In the genomic region with DNA sequence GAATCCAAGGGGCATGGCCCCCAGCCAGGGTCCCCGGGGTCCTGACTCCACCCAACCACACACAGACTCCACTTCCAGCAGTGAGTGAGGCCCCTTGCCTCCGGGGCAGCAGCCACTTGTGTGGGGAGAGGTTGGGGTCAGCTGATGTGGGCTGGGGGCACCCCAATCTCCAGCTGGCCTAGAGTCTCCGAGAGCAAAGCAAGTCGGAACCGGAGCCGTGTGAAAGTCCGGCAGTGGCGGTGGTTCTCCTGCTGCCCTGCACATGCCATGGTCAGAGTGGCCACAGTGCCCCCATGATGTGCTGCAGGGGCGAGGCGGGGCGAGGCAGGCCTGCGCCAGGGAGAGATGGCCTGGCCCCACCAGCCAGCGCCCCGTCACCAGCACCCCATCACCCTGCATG, we compare ENCODE assay signal across 29 cellular contexts.
"Had no signal": no experiment of that assay in that cellular context is flagged by ENCODE, and none has a peak within 500 bp of the region (broad histone marks: within the 10 kb centered on the region; RNA-seq: fewer than 3 reads in every experiment).

No MANE protein-coding gene starts in this region.

- H3K27ac ChIP-seq: colonic mucosa, gastrocnemius medialis, pancreas, prostate gland, sigmoid colon, testis, transverse colon, vagina had no signal

- H3K4me3 ChIP-seq: colonic mucosa, gastrocnemius medialis, mucosa of descending colon, pancreas, prostate gland, sigmoid colon, testis, transverse colon, vagina had no signal

- H3K36me3 Mint-ChIP-seq: activated naive CD4-positive, alpha-beta T cell treated with anti-CD3 and anti-CD28 coated beads, Interleukin-2, amount 50 U/mL, for 72 hours; immature natural killer cell; memory B cell; natural killer cell treated with Interleukin-12 subunit alpha and Interleukin-12 subunit beta and Interleukin-15 and Interleukin-18, amount 100 ng/mL, for 72 hours had no signal

- H3K4me1 ChIP-seq: colonic mucosa, pancreas, prostate gland, sigmoid colon, testis, transverse colon had no signal

- H3K27me3 ChIP-seq: colonic mucosa, gastrocnemius medialis, pancreas, sigmoid colon, testis, transverse colon, vagina had no signal

- H3K36me3 ChIP-seq: colonic mucosa, gastrocnemius medialis, pancreas, prostate gland, sigmoid colon, transverse colon, vagina had no signal

- H3K4me3 Mint-ChIP-seq: activated B cell treated with CpG ODN at 0.5 μM for 24 hours; activated CD4-positive, alpha-beta T cell treated with anti-CD3 and anti-CD28 coated beads for 36 hours; activated T-cell treated with anti-CD3 and anti-CD28 coated beads, Interleukin-2, amount 50 U/mL, for 72 hours; immature natural killer cell; memory B cell; natural killer cell treated with Interleukin-12 subunit alpha and Interleukin-12 subunit beta and Interleukin-15 and Interleukin-18, amount 100 ng/mL, for 72 hours; T-helper 2 cell treated with Interferon-gamma antibody and Interleukin-4, amounts not matched to agents 5 μg/mL and 100 μg/mL, for 36 hours had no signal

- H3K9me3 ChIP-seq: colonic mucosa, gastrocnemius medialis, mucosa of descending colon, pancreas, prostate gland, sigmoid colon, testis, transverse colon, vagina had no signal

- DNase-seq: activated B cell treated with CpG ODN at 0.5 μM for 24 hours; activated CD4-positive, alpha-beta T cell treated with anti-CD3 and anti-CD28 coated beads for 36 hours; activated CD4-positive, alpha-beta T cell treated with anti-CD3 and anti-CD28 coated beads, Interleukin-2, amount 50 U/mL, for 4 hours; activated naive CD4-positive, alpha-beta T cell; activated T-cell treated with anti-CD3 and anti-CD28 coated beads for 4 hours; activated T-cell treated with anti-CD3 and anti-CD28 coated beads, Interleukin-2, amount 50 U/mL, for 72 hours; cerebellar nuclear complex; colonic mucosa; effector CD8-positive, alpha-beta T cell; gastrocnemius medialis; hippocampal formation; immature natural killer cell; retina; sigmoid colon; small intestine; stimulated activated CD4-positive, alpha-beta T cell treated with anti-CD3 and anti-CD28 coated beads, Interleukin-4, amount 100 ng/mL, for 4 hours; stimulated activated CD8-positive, alpha-beta memory T cell treated with anti-CD3 and anti-CD28 coated beads, Interleukin-4, amount 100 ng/mL, for 48 hours; stimulated activated naive CD4-positive, alpha-beta T cell; T-helper 1 cell; transverse colon had no signal

- H3K4me1 Mint-ChIP-seq: activated B cell treated with CpG ODN at 0.5 μM for 24 hours; activated CD4-positive, alpha-beta T cell treated with anti-CD3 and anti-CD28 coated beads for 36 hours; immature natural killer cell had no signal

- H3K27ac Mint-ChIP-seq: activated B cell treated with CpG ODN at 0.5 μM for 24 hours; activated CD4-positive, alpha-beta T cell treated with anti-CD3 and anti-CD28 coated beads for 36 hours; activated T-cell treated with anti-CD3 and anti-CD28 coated beads, Interleukin-2, amount 50 U/mL, for 72 hours; immature natural killer cell; memory B cell; natural killer cell treated with Interleukin-12 subunit alpha and Interleukin-12 subunit beta and Interleukin-15 and Interleukin-18, amount 100 ng/mL, for 72 hours; T-helper 2 cell treated with Interferon-gamma antibody and Interleukin-4, amounts not matched to agents 5 μg/mL and 100 μg/mL, for 36 hours had no signal

- ATAC-seq: activated CD4-positive, alpha-beta T cell treated with anti-CD3 and anti-CD28 coated beads for 36 hours; activated naive CD4-positive, alpha-beta T cell treated with anti-CD3 and anti-CD28 coated beads, Interleukin-2, amount 50 U/mL, for 72 hours; activated T-cell treated with anti-CD3 and anti-CD28 coated beads, Interleukin-2, amount 50 U/mL, for 72 hours; gastrocnemius medialis; mucosa of descending colon had no signal

- H3K9me3 Mint-ChIP-seq: activated B cell treated with CpG ODN at 0.5 μM for 24 hours; activated naive CD4-positive, alpha-beta T cell treated with anti-CD3 and anti-CD28 coated beads, Interleukin-2, amount 50 U/mL, for 72 hours; activated T-cell treated with anti-CD3 and anti-CD28 coated beads, Interleukin-2, amount 50 U/mL, for 72 hours; immature natural killer cell; memory B cell; natural killer cell treated with Interleukin-12 subunit alpha and Interleukin-12 subunit beta and Interleukin-15 and Interleukin-18, amount 100 ng/mL, for 72 hours; T-helper 2 cell treated with Interferon-gamma antibody and Interleukin-4, amounts not matched to agents 5 μg/mL and 100 μg/mL, for 36 hours had no signal

- H3K27me3 Mint-ChIP-seq: activated B cell treated with CpG ODN at 0.5 μM for 24 hours; activated CD4-positive, alpha-beta T cell treated with anti-CD3 and anti-CD28 coated beads for 36 hours had no signal
